In genomic region chr17:77306790-77307478, GRCh38 we compare ENCODE assay signal across 1 cellular context.
TF ChIP-seq lines count a peak whose summit lies in the region.

No MANE protein-coding gene starts in this region.

TF ChIP-seq in HepG2, 621 proteins besides CTCF, POLR2A, EP300 and RAD21 (continued from another document and continues in another):
- TF ChIP-seq SNAPC4 (CRISPR knock-in tag; IDR thresholded peaks at IDR 0.05) = peak; percentile 47; the same call in 1 of the 2 replicates
- TF ChIP-seq ZNF333 (CRISPR knock-in tag; IDR thresholded peaks at IDR 0.05; ENCODE audit: borderline replicate concordance) = 0 out of 2 replicates have a peak, but pooled peaks have one; percentile 66
- TF ChIP-seq ATF6 (CRISPR knock-in tag; conservative IDR thresholded peaks at IDR 0.05) = peak; percentile 89; the same call in 1 of the 2 replicates
- peak; percentile 99 for TF ChIP-seq RXRA (CRISPR knock-in tag; IDR thresholded peaks at IDR 0.05)
- TF ChIP-seq KDM2A (CRISPR knock-in tag; IDR thresholded peaks at IDR 0.05; ENCODE audit: borderline replicate concordance, low read depth) = peak; percentile 87; the same call in 1 of the 2 replicates
- TF ChIP-seq ARID3A (IDR thresholded peaks at IDR 0.05; ENCODE audit: low read depth, low read length) = no peak
- TF ChIP-seq PAXIP1 (CRISPR knock-in tag; conservative IDR thresholded peaks at IDR 0.05) = peak; percentile 99
- peak; percentile 97 for TF ChIP-seq HINFP (CRISPR knock-in tag; IDR thresholded peaks at IDR 0.05; ENCODE audit: low read depth)
- TF ChIP-seq AGO2 (optimal IDR thresholded peaks at IDR 0.05; ENCODE audit: low read depth, low read length) = peak; percentile 54
- TF ChIP-seq E2F2 (CRISPR knock-in tag; IDR thresholded peaks at IDR 0.05; ENCODE audit: borderline replicate concordance) = 0 out of 2 replicates have a peak, but pooled peaks have one; percentile 91
- peak; percentile 93 for TF ChIP-seq ZNF605 (CRISPR knock-in tag; IDR thresholded peaks at IDR 0.05)
- TF ChIP-seq SRY (CRISPR knock-in tag; IDR thresholded peaks at IDR 0.05) = no peak
- peak; percentile 92 for TF ChIP-seq KDM6A (CRISPR knock-in tag; IDR thresholded peaks at IDR 0.05; ENCODE audit: low read depth)
- no peak for TF ChIP-seq ZNF10 (CRISPR knock-in tag; IDR thresholded peaks at IDR 0.05; ENCODE audit: borderline replicate concordance, low read depth)
- peak; percentile 92 for TF ChIP-seq MLX (CRISPR knock-in tag; IDR thresholded peaks at IDR 0.05)
- TF ChIP-seq ZUFSP (CRISPR knock-in tag; IDR thresholded peaks at IDR 0.05; ENCODE audit: borderline replicate concordance) = no peak
- peak; percentile 76; the same call in 1 of the 2 replicates for TF ChIP-seq POGK (CRISPR knock-in tag; conservative IDR thresholded peaks at IDR 0.05)
- no peak for TF ChIP-seq SOX6 (IDR thresholded peaks at IDR 0.05)
- peak; percentile 94 for TF ChIP-seq SOX6 (CRISPR knock-in tag; IDR thresholded peaks at IDR 0.05)
- peak; percentile 63; the same call in 1 of the 2 replicates for TF ChIP-seq TP53 (CRISPR knock-in tag; conservative IDR thresholded peaks at IDR 0.05)
- TF ChIP-seq ZNF235 (CRISPR knock-in tag; IDR thresholded peaks at IDR 0.05; ENCODE audit: borderline replicate concordance) = peak; percentile 74; the same call in 1 of the 2 replicates
- no peak for TF ChIP-seq CEBPB (IDR thresholded peaks at IDR 0.05; ENCODE audit: borderline replicate concordance, low read depth, low read length)
- TF ChIP-seq ZNF691 (CRISPR knock-in tag; IDR thresholded peaks at IDR 0.05; ENCODE audit: borderline replicate concordance, low read depth) = peak; percentile 96; the same call in 1 of the 2 replicates
- peak; percentile 63; the same call in 1 of the 2 replicates for TF ChIP-seq ZNF589 (CRISPR knock-in tag; conservative IDR thresholded peaks at IDR 0.05)
- no peak for TF ChIP-seq HMG20B (CRISPR knock-in tag; conservative IDR thresholded peaks at IDR 0.05)
- TF ChIP-seq PRDM10 (CRISPR knock-in tag; IDR thresholded peaks at IDR 0.05; ENCODE audit: low read depth) = peak; percentile 53; the same call in 1 of the 2 replicates
